In genomic region chr12:112908548-112908947, GRCh38 we compare ENCODE assay signal across 1 cellular context.
TF ChIP-seq lines count a peak whose summit lies in the region.

No MANE protein-coding gene starts in this region.

TF ChIP-seq in GM12878, 131 proteins besides CTCF, POLR2A, EP300 and RAD21:
- TF ChIP-seq RELA (IDR thresholded peaks at IDR 0.05; ENCODE audit: borderline replicate concordance, partially characterized antibody) (no peak), IRF5 (IDR thresholded peaks at IDR 0.05; ENCODE audit: borderline replicate concordance) (no peak), CREM (IDR thresholded peaks at IDR 0.05; ENCODE audit: low read depth) (no peak), CEBPB (IDR thresholded peaks at IDR 0.05; ENCODE audit: borderline replicate concordance in 1 of 2, low read depth in 2 of 2, low read length in 2 of 2) (no peak), ELK1 (IDR thresholded peaks at IDR 0.05; ENCODE audit: low read depth, low read length) (no peak), MLLT1 (IDR thresholded peaks at IDR 0.05) (peak; percentile 78), TAF1 (IDR thresholded peaks at IDR 0.05; ENCODE audit: borderline replicate concordance, low read depth, low read length) (no peak)
TF ChIP-seq in GM12878: peak in this region for 1.
